In the genomic region with DNA sequence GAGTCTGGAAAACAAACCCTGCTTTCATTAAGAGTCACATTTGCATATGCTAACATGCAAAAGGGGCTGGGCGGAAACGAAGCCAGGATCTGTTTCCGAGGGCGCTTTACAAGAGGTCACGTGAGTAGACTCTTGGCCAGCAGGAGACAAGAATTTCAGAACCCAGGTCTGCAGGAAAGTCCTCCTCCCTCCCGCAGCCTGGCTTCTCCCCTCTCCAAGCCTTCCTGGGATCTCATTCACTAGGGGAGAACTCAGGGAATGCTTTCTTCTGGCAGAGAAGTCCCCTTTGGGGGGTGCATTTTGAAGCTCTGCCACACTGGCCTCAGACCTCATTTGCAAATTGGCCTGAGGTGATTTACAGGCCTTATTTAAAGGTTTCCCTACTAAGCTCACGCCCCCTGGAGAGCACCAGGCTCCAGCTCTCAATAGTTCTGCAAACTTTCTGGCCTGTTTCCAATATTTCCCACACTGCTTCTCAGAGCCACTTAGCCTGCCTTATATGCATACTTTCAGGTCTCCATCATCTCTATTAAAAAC, we compare ENCODE assay signal across 13 cellular contexts. TPM values are rescaled to one million over a fixed set of nuclear protein-coding genes. Genes with fewer than 3 reads are reported as not detected.
DNase-seq lines count a peak whose midpoint lies in the region; ATAC-seq and TF ChIP-seq lines count a peak whose summit lies in the region.
"Had no signal": no experiment of that assay in that cellular context is flagged by ENCODE, and none has a peak within 500 bp of the region (broad histone marks: within the 10 kb centered on the region; RNA-seq: fewer than 3 reads in every experiment).

No MANE protein-coding gene starts in this region.

- H3K27me3 Mint-ChIP-seq in chondrocyte (ENCODE audit: low read depth) (no peaks in the 10 kb centered on the region), nephron (ENCODE audit: low read depth) (no peaks in the 10 kb centered on the region)

- H3K9me3 ChIP-seq in ES-I3 (ENCODE audit: control insufficient read depth, insufficient read depth, low read length), result no peaks in the 10 kb centered on the region

- peaks cover 14% of the 10 kb centered on the region for H3K36me3 Mint-ChIP-seq in chondrocyte (ENCODE audit: low read depth)
- H3K36me3 Mint-ChIP-seq in nephron (ENCODE audit: low read depth), result no peaks in the 10 kb centered on the region

- H3K9ac ChIP-seq in ES-I3 (ENCODE audit: low read depth, low read length), result peak overlapping the region; percentile 26; the same call in 1 of the 2 replicates

- ATAC-seq in sciatic nerve, result no peak
- ATAC-seq: activated CD8-positive, alpha-beta T cell treated with anti-CD3 and anti-CD28 coated beads, Interleukin-2, amount 10 ng/mL, durations not matched to agents 7 days and 5 days; HCT116; stimulated activated naive CD8-positive, alpha-beta T cell treated with anti-CD3 and anti-CD28 coated beads, Interleukin-15, Interleukin-2, amounts not matched to agents 100 U/mL and 50 U/mL, for 24 hours had no signal

- TF ChIP-seq CTCF in chondrocyte (IDR thresholded peaks at IDR 0.05), result no peak
- TF ChIP-seq CTCF in nephron (IDR thresholded peaks at IDR 0.05; ENCODE audit: unreplicated experiment in 3 of 3), result no peak

- no peaks in the 10 kb centered on the region for H3K9me3 Mint-ChIP-seq in chondrocyte (ENCODE audit: low read depth)
- H3K9me3 Mint-ChIP-seq in nephron, result no peaks in the 10 kb centered on the region

- H3K4me1 ChIP-seq in ES-I3 (ENCODE audit: insufficient read depth, low read length), result peaks cover 48% of the 10 kb centered on the region

- no peak overlapping the region for H3K27ac Mint-ChIP-seq in chondrocyte (ENCODE audit: unreplicated experiment)
- H3K27ac Mint-ChIP-seq in nephron, result peak overlapping the region; percentile 0 to 68 (median 38)
- H3K27ac Mint-ChIP-seq: activated CD8-positive, alpha-beta T cell treated with anti-CD3 and anti-CD28 coated beads, Interleukin-2, amount 10 ng/mL, durations not matched to agents 7 days and 5 days had no signal

- peak; percentile 66 for DNase-seq in NCI-H2196 (lab: John Stamatoyannopoulos, UW; ENCODE audit: unreplicated experiment)
- DNase-seq in chondrocyte (ENCODE audit: low spot score), result peak; percentile 28
- DNase-seq in GM19238 (ENCODE audit: insufficient read length, low spot score), result no peak
- DNase-seq in sciatic nerve (ENCODE audit: low spot score), result no peak
- no peak for DNase-seq in glomerular visceral epithelial cell (ENCODE audit: extremely low spot score)
- no peak for DNase-seq in NCI-H524 treated with DMSO at 0.1 percent for 48 hours (lab: John Stamatoyannopoulos, UW)
- DNase-seq: activated CD8-positive, alpha-beta T cell treated with anti-CD3 and anti-CD28 coated beads, Interleukin-2, amount 10 ng/mL, durations not matched to agents 7 days and 5 days; amniotic stem cell; stimulated activated naive CD8-positive, alpha-beta T cell treated with anti-CD3 and anti-CD28 coated beads, Interleukin-15, Interleukin-2, amounts not matched to agents 100 U/mL and 50 U/mL, for 24 hours had no signal

- H3K4me3 Mint-ChIP-seq in chondrocyte (ENCODE audit: unreplicated experiment) (no peak overlapping the region), nephron (no peak overlapping the region)
- H3K4me3 Mint-ChIP-seq: activated CD8-positive, alpha-beta T cell treated with anti-CD3 and anti-CD28 coated beads, Interleukin-2, amount 10 ng/mL, durations not matched to agents 7 days and 5 days had no signal

- intact Hi-C loops in sciatic nerve (cut with DNase I), result no loop called here

- H3K4me1 Mint-ChIP-seq in chondrocyte (ENCODE audit: low read depth) (no peaks in the 10 kb centered on the region), nephron (peaks cover 26% of the 10 kb centered on the region)

- H3K36me3 ChIP-seq in ES-I3 (ENCODE audit: insufficient read depth, low read length), result no peaks in the 10 kb centered on the region

RNA-seq across cellular contexts. Expression of gene CACNG5, which starts 57.2 kb away (rescaled TPM):
- total RNA-seq in chondrocyte (not detected in 3 replicates), sciatic nerve (not detected)
- total RNA-seq: activated CD8-positive, alpha-beta T cell treated with anti-CD3 and anti-CD28 coated beads, Interleukin-2, amount 10 ng/mL, durations not matched to agents 7 days and 5 days; SK-MEL-5 had no signal

Comparison
In these comparisons a context has a peak if more than half of its experiments do, and no peak if none do; other contexts are left out.
1. DNase-seq: peak in NCI-H2196 (single experiment) and chondrocyte (single experiment); none in GM19238 (single experiment), sciatic nerve (single experiment), glomerular visceral epithelial cell (single experiment) and NCI-H524 treated with DMSO at 0.1 percent for 48 hours (single experiment).